In the genomic region with DNA sequence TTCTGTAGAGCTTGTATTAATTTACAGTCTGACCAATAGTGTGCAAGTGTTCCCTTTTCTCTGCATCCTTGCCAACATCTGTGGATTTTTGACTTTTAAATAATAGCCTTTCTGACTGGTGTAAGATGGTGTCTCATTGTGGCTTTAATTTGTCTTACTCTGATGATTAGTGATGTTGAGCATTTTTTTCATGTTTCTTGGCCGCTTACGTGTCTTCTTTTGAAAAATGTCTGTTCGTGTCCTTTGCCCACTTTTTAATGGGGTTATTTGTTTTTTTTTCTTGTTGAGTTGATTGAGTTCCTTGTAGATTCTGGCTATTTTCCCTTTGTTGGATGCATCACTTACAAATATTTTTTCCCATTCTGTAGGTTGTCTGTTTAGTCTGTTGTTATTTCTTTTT, we compare ENCODE assay signal across 18 cellular contexts. TPM values are rescaled to one million over a fixed set of nuclear protein-coding genes. Genes with fewer than 3 reads are reported as not detected.
"Had no signal": no experiment of that assay in that cellular context is flagged by ENCODE, and none has a peak within 500 bp of the region (broad histone marks: within the 10 kb centered on the region; RNA-seq: fewer than 3 reads in every experiment).

No MANE protein-coding gene starts in this region.

- DNase-seq: effector memory CD4-positive, alpha-beta T cell; glutamatergic neuron; immature natural killer cell; mucosa of descending colon; natural killer cell; ovary; sigmoid colon; stimulated activated CD4-positive, alpha-beta T cell treated with anti-CD3 and anti-CD28 coated beads, Interleukin-2, amount 100 ng/mL, for 24 hours; stimulated activated naive CD4-positive, alpha-beta T cell; stomach; substantia nigra; transverse colon had no signal

- H3K36me3 Mint-ChIP-seq: immature natural killer cell, natural killer cell had no signal

- H3K4me3 Mint-ChIP-seq: immature natural killer cell, natural killer cell, neural crest cell had no signal

- H3K27ac Mint-ChIP-seq: immature natural killer cell, natural killer cell had no signal

- H3K9me3 Mint-ChIP-seq: immature natural killer cell, natural killer cell had no signal

- H3K4me3 ChIP-seq: esophagus muscularis mucosa, gastroesophageal sphincter, mucosa of descending colon, ovary, right atrium auricular region, sigmoid colon, skin epidermis, stomach, thoracic aorta, transverse colon had no signal

- H3K4me1 Mint-ChIP-seq: immature natural killer cell, natural killer cell had no signal

- ATAC-seq: gastroesophageal sphincter, mucosa of descending colon, natural killer cell had no signal

RNA-seq across cellular contexts. Expression of a gene that starts 7.6 kb away (rescaled TPM):
- total RNA-seq: natural killer cell had no signal

RNA-seq across cellular contexts. Expression of a gene that starts 32.6 kb away (rescaled TPM):
- total RNA-seq: natural killer cell had no signal
